In the genomic region with DNA sequence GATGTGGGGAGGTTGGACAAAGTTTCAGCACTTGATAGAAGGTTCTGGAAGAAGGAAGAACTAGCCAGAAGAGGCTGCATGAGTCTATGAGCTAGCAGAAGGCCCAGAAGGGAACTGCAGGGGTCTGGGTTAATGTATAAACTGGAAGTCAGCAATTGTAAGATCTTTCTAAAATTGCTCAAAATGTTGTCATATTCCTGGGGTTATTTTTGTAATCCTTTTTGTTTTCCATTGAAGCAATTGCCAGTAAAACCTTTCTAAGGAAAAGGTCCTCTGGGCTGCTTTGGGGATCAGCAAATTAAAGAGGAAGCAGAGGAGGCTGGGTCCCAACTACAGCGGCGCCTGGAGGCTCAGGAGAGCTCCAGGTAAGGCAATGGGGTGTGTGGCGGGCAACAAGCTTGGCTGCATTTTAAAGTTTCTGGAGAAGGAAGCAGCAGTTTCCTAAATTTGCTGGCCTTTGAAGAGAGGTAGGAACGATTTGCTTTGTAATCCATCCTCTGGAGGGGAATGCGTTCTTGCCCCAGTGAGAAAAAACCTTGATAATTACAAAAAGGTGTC, we compare ENCODE assay signal across 12 cellular contexts. TPM values are rescaled to one million over a fixed set of nuclear protein-coding genes. Genes with fewer than 3 reads are reported as not detected.
DNase-seq lines count a peak whose midpoint lies in the region; ATAC-seq lines count a peak whose summit lies in the region.
"Had no signal": no experiment of that assay in that cellular context is flagged by ENCODE, and none has a peak within 500 bp of the region (broad histone marks: within the 10 kb centered on the region; RNA-seq: fewer than 3 reads in every experiment).

No MANE protein-coding gene starts in this region.

- ATAC-seq in HG03025 (IDR thresholded peaks at IDR 0.05; ENCODE audit: low FRiP score, unreplicated experiment), result no peak
- ATAC-seq in GM19328 (IDR thresholded peaks at IDR 0.05; ENCODE audit: unreplicated experiment), result no peak
- ATAC-seq: K562 had no signal

- H3K9ac ChIP-seq in rectal smooth muscle tissue (ENCODE audit: low read length), result no peak overlapping the region

- H3K9me3 ChIP-seq in SJCRH30 (replicated peaks), result no peaks in the 10 kb centered on the region

- H3K36me3 ChIP-seq in ACC112 (ENCODE audit: insufficient read depth, low read length), result no peaks in the 10 kb centered on the region
- no peaks in the 10 kb centered on the region for H3K36me3 ChIP-seq in SJCRH30
- H3K36me3 ChIP-seq in rectal smooth muscle tissue (ENCODE audit: control insufficient read depth, insufficient read depth, low read length), result no peaks in the 10 kb centered on the region

- H3K4me1 ChIP-seq in ACC112 (ENCODE audit: control insufficient read depth, insufficient read depth, low read length, unreplicated experiment) (peaks cover 44% of the 10 kb centered on the region), SJCRH30 (peaks cover 22% of the 10 kb centered on the region), rectal smooth muscle tissue (ENCODE audit: control insufficient read depth, insufficient read depth, low read length) (peaks cover 10% of the 10 kb centered on the region)

- H3K27ac ChIP-seq in ACC112 (ENCODE audit: low read depth, low read length), result peak overlapping the region; percentile 92
- H3K27ac ChIP-seq in SJCRH30, result peak overlapping the region; percentile 89
- peak overlapping the region; percentile 34 for H3K27ac ChIP-seq in rectal smooth muscle tissue (ENCODE audit: low read depth, low read length)

- DNase-seq in SJCRH30, result no peak
- peak; percentile 37 for DNase-seq in fibroblast of peridontal ligament (ENCODE audit: extremely low read depth)
- DNase-seq in DMS53 treated with DMSO at 0.1 percent for 48 hours (lab: John Stamatoyannopoulos, UW; ENCODE audit: unreplicated experiment), result no peak
- no peak for DNase-seq in RKO (ENCODE audit: low spot score)
- DNase-seq: NCI-H2081 treated with DMSO at 0.1 percent for 48 hours, T-helper 9 cell had no signal

- H2AFZ ChIP-seq in ACC112 (ENCODE audit: low read length, unreplicated experiment), result no peak overlapping the region

- no peaks in the 10 kb centered on the region for H3K27me3 ChIP-seq in ACC112 (ENCODE audit: insufficient read depth, low read length)
- H3K27me3 ChIP-seq in SJCRH30, result no peaks in the 10 kb centered on the region
- no peaks in the 10 kb centered on the region for H3K27me3 ChIP-seq in rectal smooth muscle tissue (ENCODE audit: control insufficient read depth, insufficient read depth, low read length)

- no peaks in the 10 kb centered on the region for H3K79me2 ChIP-seq in ACC112 (ENCODE audit: control insufficient read depth, insufficient read depth, low read length, unreplicated experiment)

- H3K4me3 ChIP-seq in ACC112 (ENCODE audit: low read depth, low read length) (no peak overlapping the region), SJCRH30 (no peak overlapping the region), rectal smooth muscle tissue (ENCODE audit: low read length) (no peak overlapping the region)
- H3K4me3 ChIP-seq: K562 had no signal

RNA-seq across cellular contexts. Expression of a gene that starts 29.3 kb away (rescaled TPM):
- total RNA-seq in SJCRH30 (2014; rRNA removed; shearing (Covaris generic)), result 6.9 and 7.9 TPM in 2 replicates

RNA-seq across cellular contexts. Expression of a gene that starts 49.3 kb away (rescaled TPM):
- 0.05 TPM in 1 of 2 replicates, not detected in the other for total RNA-seq in SJCRH30 (2014; rRNA removed; shearing (Covaris generic))
- total RNA-seq: epithelial cell of proximal tubule, K562 had no signal

Comparison
In these comparisons a context has a peak if more than half of its experiments do, and no peak if none do; other contexts are left out.
1. H3K27ac ChIP-seq: peak in every context shown above with its lines; median percentile 92 in ACC112; 89 in SJCRH30; 34 in rectal smooth muscle tissue.